Comparison of ENCODE assay signal across 8 cellular contexts in the genomic region with DNA sequence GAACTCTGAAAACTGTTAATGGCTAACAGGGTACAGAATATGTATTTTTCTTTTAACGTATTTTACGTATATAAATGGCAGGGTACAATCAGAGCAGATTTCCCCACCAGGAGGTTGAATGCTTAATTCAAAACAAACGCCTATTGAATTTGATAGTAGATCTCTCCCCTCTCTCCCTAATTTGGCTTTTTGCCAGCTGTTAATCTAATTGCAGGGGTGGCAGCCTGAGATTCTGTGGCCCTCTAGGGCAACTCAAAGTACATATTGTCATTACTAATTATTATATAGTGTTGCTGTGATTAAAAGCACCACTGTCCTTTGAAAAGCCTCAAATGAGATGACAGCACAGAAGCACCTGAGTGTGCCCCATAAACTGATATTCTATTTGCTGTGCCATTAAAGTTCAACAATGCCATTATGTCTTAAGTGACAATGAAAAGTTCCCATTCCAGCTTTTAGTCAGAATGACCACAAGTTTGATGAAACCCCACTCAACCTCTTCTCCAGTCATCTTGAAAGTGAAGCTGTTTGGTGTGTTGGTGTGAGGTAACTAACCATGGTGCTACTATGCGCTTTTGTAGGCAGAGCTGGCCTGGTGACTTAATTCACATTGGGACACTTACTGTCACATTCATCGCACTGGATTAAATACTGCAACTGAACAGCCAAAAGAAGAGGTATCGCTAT.
DNase-seq lines count a peak whose midpoint lies in the region; ATAC-seq and TF ChIP-seq lines count a peak whose summit lies in the region.

No MANE protein-coding gene starts in this region.

- H3K27ac Mint-ChIP-seq in activated CD4-positive, alpha-beta T cell treated with anti-CD3 and anti-CD28 coated beads, Interleukin-2, amount 10 ng/mL, durations not matched to agents 24 days and 14 days, result peak overlapping the region; percentile 84

- H3K4me3 ChIP-seq in endocrine pancreas (ENCODE audit: control insufficient read depth, insufficient read depth, low read length), result peak overlapping the region; percentile 85

- H3K4me1 ChIP-seq in endocrine pancreas (ENCODE audit: control insufficient read depth, insufficient read depth, low read length) (peaks cover 10% of the 10 kb centered on the region), foreskin keratinocyte (no peaks in the 10 kb centered on the region)

- peak overlapping the region; percentile 68 for H3K4me3 Mint-ChIP-seq in activated CD4-positive, alpha-beta T cell treated with anti-CD3 and anti-CD28 coated beads, Interleukin-2, amount 10 ng/mL, durations not matched to agents 24 days and 14 days

- no peaks in the 10 kb centered on the region for H3K36me3 ChIP-seq in endocrine pancreas (ENCODE audit: control insufficient read depth, insufficient read depth, low read length)

- H3K9me3 ChIP-seq in endocrine pancreas (ENCODE audit: control insufficient read depth, low read length), result no peaks in the 10 kb centered on the region

- no peak overlapping the region for H3K27ac ChIP-seq in foreskin keratinocyte

- no peaks in the 10 kb centered on the region for H3K27me3 ChIP-seq in endocrine pancreas (ENCODE audit: control insufficient read depth, insufficient read depth, low read length)
- H3K27me3 ChIP-seq in foreskin keratinocyte, result peaks cover 56% of the 10 kb centered on the region

- ATAC-seq in HG02678 (IDR thresholded peaks at IDR 0.05; ENCODE audit: unreplicated experiment), result peak; percentile 59
- ATAC-seq in foreskin keratinocyte, result no peak

- intact Hi-C loops in activated CD4-positive, alpha-beta T cell treated with anti-CD3 and anti-CD28 coated beads, Interleukin-2, amount 10 ng/mL, durations not matched to agents 24 days and 14 days (cut with micrococcal nuclease), result loop anchor here (1.0 to 5.0 kb wide), 13 partner anchors 62 to 869 kb away; a partner anchor contains a TSS
- intact Hi-C loops in posterior vena cava (cut with DNase I), result no loop called here

- DNase-seq in activated CD4-positive, alpha-beta T cell treated with anti-CD3 and anti-CD28 coated beads, Interleukin-2, amount 10 ng/mL, durations not matched to agents 24 days and 14 days, result peak; percentile 84
- no peak for DNase-seq in activated CD4-positive, alpha-beta T cell treated with anti-CD3 and anti-CD28 coated beads for 4 hours
- DNase-seq in NCI-H146 treated with DMSO at 0.1 percent for 48 hours (lab: John Stamatoyannopoulos, UW; ENCODE audit: unreplicated experiment), result peak; percentile 86
- DNase-seq in foreskin keratinocyte, result no peak
- no peak for DNase-seq in germinal center (ENCODE audit: low spot score)
- DNase-seq in posterior vena cava (ENCODE audit: low spot score), result no peak

- no peak overlapping the region for H3K9ac ChIP-seq in endocrine pancreas (ENCODE audit: control insufficient read depth, insufficient read depth, low read length)

- peaks cover 13% of the 10 kb centered on the region for H3K9me3 Mint-ChIP-seq in activated CD4-positive, alpha-beta T cell treated with anti-CD3 and anti-CD28 coated beads, Interleukin-2, amount 10 ng/mL, durations not matched to agents 24 days and 14 days

- H3K27me3 Mint-ChIP-seq in activated CD4-positive, alpha-beta T cell treated with anti-CD3 and anti-CD28 coated beads, Interleukin-2, amount 10 ng/mL, durations not matched to agents 24 days and 14 days, result peaks cover 47% of the 10 kb centered on the region

- H3K36me3 Mint-ChIP-seq in activated CD4-positive, alpha-beta T cell treated with anti-CD3 and anti-CD28 coated beads, Interleukin-2, amount 10 ng/mL, durations not matched to agents 24 days and 14 days (ENCODE audit: low read depth), result no peaks in the 10 kb centered on the region

- no peak for TF ChIP-seq CTCF in foreskin keratinocyte (conservative IDR thresholded peaks at IDR 0.05)

- H3K4me1 Mint-ChIP-seq in activated CD4-positive, alpha-beta T cell treated with anti-CD3 and anti-CD28 coated beads, Interleukin-2, amount 10 ng/mL, durations not matched to agents 24 days and 14 days, result peaks cover 34% of the 10 kb centered on the region

Comparison
In these comparisons a context has a peak if more than half of its experiments do, and no peak if none do; other contexts are left out.
1. DNase-seq: peak in activated CD4-positive, alpha-beta T cell treated with anti-CD3 and anti-CD28 coated beads, Interleukin-2, amount 10 ng/mL, durations not matched to agents 24 days and 14 days (single experiment) and NCI-H146 treated with DMSO at 0.1 percent for 48 hours (single experiment); none in activated CD4-positive, alpha-beta T cell treated with anti-CD3 and anti-CD28 coated beads for 4 hours (0 of 2), foreskin keratinocyte (0 of 2), germinal center (single experiment) and posterior vena cava (single experiment).